ENCODE assay signal across 8 cellular contexts in the genomic region with DNA sequence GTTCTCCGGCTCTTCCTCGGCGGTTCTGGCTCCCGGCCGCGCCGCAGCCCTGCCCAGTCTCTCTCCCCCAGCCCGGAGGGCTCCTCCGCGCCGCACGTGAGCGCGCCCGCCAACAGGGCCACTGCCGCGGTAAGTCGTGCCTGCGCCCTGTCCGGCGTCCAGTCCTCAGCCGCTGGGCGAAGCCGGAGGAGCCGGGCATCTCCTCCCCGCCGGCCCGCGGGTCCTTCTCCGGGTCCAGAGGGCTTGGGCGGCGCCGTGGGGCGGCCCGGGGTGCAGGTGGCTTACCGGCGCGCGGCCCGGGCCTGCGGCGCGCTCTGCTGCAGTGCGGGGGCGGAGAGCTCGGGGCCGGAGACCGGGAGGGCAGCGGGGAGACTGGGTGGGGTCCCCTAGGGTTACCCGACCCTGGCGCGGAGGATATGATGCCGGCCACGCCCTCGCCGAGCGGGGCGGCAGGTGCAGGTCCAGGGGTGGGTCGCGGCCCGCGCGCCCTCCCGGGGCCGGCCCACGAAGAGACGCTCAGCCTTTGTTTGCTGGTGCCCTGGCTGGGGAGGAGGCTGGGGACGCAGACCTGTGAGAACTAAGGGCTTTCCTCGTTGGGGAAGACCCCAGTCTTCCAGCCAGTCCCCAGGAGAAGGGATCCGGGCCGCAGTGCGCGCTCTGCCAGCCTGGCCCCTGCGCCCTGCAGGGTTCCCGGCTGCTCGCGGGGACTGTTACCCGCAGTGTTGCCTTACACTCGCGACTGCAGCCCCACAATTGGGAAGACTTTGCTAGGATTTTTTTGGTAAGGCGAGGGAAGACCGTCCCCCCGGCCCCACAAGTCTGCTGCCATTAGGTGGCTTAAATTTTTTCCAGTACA. TPM values are rescaled to one million over a fixed set of nuclear protein-coding genes. Genes with fewer than 3 reads are reported as not detected.
DNase-seq lines count a peak whose midpoint lies in the region; ATAC-seq and TF ChIP-seq lines count a peak whose summit lies in the region.

A gene with protein sequence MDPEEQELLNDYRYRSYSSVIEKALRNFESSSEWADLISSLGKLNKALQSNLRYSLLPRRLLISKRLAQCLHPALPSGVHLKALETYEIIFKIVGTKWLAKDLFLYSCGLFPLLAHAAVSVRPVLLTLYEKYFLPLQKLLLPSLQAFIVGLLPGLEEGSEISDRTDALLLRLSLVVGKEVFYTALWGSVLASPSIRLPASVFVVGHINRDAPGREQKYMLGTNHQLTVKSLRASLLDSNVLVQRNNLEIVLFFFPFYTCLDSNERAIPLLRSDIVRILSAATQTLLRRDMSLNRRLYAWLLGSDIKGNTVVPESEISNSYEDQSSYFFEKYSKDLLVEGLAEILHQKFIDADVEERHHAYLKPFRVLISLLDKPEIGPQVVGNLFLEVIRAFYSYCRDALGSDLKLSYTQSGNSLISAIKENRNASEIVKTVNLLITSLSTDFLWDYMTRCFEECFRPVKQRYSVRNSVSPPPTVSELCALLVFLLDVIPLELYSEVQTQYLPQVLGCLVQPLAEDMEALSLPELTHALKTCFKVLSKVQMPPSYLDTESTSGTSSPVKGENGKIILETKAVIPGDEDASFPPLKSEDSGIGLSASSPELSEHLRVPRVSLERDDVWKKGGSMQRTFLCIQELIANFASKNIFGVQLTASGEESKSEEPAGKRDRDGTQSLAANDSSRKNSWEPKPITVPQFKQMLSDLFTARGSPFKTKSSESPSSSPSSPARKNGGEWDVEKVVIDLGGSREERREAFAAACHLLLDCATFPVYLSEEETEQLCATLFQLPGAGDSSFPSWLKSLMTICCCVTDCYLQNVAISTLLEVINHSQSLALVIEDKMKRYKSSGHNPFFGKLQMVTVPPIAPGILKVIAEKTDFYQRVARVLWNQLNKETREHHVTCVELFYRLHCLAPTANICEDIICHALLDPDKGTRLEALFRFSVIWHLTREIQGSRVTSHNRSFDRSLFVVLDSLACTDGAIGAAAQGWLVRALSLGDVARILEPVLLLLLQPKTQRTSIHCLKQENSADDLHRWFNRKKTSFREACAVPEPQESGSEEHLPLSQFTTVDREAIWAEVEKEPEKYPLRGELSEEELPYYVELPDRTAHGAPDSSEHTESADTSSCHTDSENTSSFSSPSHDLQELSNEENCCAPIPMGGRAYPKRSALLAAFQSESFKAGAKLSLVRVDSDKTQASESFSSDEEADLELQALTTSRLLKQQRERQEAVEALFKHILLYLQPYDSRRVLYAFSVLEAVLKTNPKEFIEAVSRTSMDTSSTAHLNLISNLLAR (N-terminal part only) (plus strand): TSS at position 10 of the 856 bp plus-strand sequence. CDS start 7,910 bp downstream, outside the sequence.

- H3K4me1 Mint-ChIP-seq in Calu3 (ENCODE audit: low read depth, unreplicated experiment): peaks cover 16% of the 10 kb centered on the region
- H3K4me1 Mint-ChIP-seq in T-helper 2 cell treated with Interferon-gamma antibody and Interleukin-4, amounts not matched to agents 5 μg/mL and 100 μg/mL, for 36 hours (ENCODE audit: low read depth): peaks cover 23% of the 10 kb centered on the region

- ATAC-seq in GM19468 (IDR thresholded peaks at IDR 0.05; ENCODE audit: extremely low read depth, unreplicated experiment) (peak; percentile 8), HG03571 (IDR thresholded peaks at IDR 0.05; ENCODE audit: unreplicated experiment) (peak; percentile 19)

- DNase-seq in Calu3 (no peak), mesenteric fat pad (ENCODE audit: low spot score) (no peak), GF-D8 (lab: John Stamatoyannopoulos, UW) (no peak)
- DNase-seq in T-helper 2 cell treated with Interferon-gamma antibody and Interleukin-4, amounts not matched to agents 5 μg/mL and 100 μg/mL, for 36 hours (ENCODE audit: low spot score): peak; percentile 49

- WGBS in ectodermal cell, 2 experiments: 1% methylated on average over 83 of the region's 83 CpGs

- H3K27me3 Mint-ChIP-seq in Calu3 (ENCODE audit: unreplicated experiment): no peaks in the 10 kb centered on the region
- peaks cover 11% of the 10 kb centered on the region for H3K27me3 Mint-ChIP-seq in T-helper 2 cell treated with Interferon-gamma antibody and Interleukin-4, amounts not matched to agents 5 μg/mL and 100 μg/mL, for 36 hours (ENCODE audit: low read depth)

- H3K9me3 ChIP-seq in ectodermal cell (ENCODE audit: control insufficient read depth, low read length): no peaks in the 10 kb centered on the region

- H3K4me3 Mint-ChIP-seq in Calu3 (ENCODE audit: low read depth, unreplicated experiment): peak within 1 kb of the TSS; percentile 71
- peak within 1 kb of the TSS; percentile 88 for H3K4me3 Mint-ChIP-seq in T-helper 2 cell treated with Interferon-gamma antibody and Interleukin-4, amounts not matched to agents 5 μg/mL and 100 μg/mL, for 36 hours

- BruUV-seq in Calu3 (replicated peaks; lab: Mats Ljungman, UMichigan): no TSS peak

- CTCF ChIA-PET in Calu3 (lab: Charles Lee): no interaction called here

- peak within 1 kb of the TSS; percentile 50 for H3K27ac Mint-ChIP-seq in Calu3 (ENCODE audit: unreplicated experiment)
- H3K27ac Mint-ChIP-seq in T-helper 2 cell treated with Interferon-gamma antibody and Interleukin-4, amounts not matched to agents 5 μg/mL and 100 μg/mL, for 36 hours: peak within 1 kb of the TSS; percentile 55

- no peak for TF ChIP-seq CTCF in Calu3 (IDR thresholded peaks at IDR 0.05; ENCODE audit: unreplicated experiment)
- no peak for TF ChIP-seq CTCF in subcutaneous adipose tissue (IDR thresholded peaks at IDR 0.05; ENCODE audit: low read depth)

- H3K27me3 ChIP-seq in ectodermal cell (ENCODE audit: control insufficient read depth, insufficient read depth, low read length, poor library complexity, severe bottlenecking): peaks cover 31% of the 10 kb centered on the region

- H3K4me3 ChIP-seq in ectodermal cell (ENCODE audit: insufficient read depth, low read depth, low read length): peak within 1 kb of the TSS; percentile 83

- intact Hi-C loops in Calu3 (cut with micrococcal nuclease; ENCODE audit: unreplicated experiment): loop anchor here (5.0 kb wide), 1 partner anchor 165 kb away; a partner anchor contains a TSS

- no peaks in the 10 kb centered on the region for H3K4me1 ChIP-seq in ectodermal cell (ENCODE audit: control insufficient read depth, insufficient read depth, low read length)

- H3K9me3 Mint-ChIP-seq in Calu3 (ENCODE audit: low read depth, unreplicated experiment): no peaks in the 10 kb centered on the region
- no peaks in the 10 kb centered on the region for H3K9me3 Mint-ChIP-seq in T-helper 2 cell treated with Interferon-gamma antibody and Interleukin-4, amounts not matched to agents 5 μg/mL and 100 μg/mL, for 36 hours

- peaks cover 31% of the 10 kb centered on the region for H3K36me3 Mint-ChIP-seq in Calu3 (ENCODE audit: insufficient read depth, unreplicated experiment)
- H3K36me3 Mint-ChIP-seq in T-helper 2 cell treated with Interferon-gamma antibody and Interleukin-4, amounts not matched to agents 5 μg/mL and 100 μg/mL, for 36 hours (ENCODE audit: low read depth): peaks cover 8% of the 10 kb centered on the region

- H3K36me3 ChIP-seq in ectodermal cell (ENCODE audit: control insufficient read depth, insufficient read depth, low read length): no peaks in the 10 kb centered on the region

- peak within 1 kb of the TSS; percentile 63 for H3K27ac ChIP-seq in ectodermal cell (ENCODE audit: insufficient read depth, low read depth, low read length, poor library complexity, severe bottlenecking)

RNA-seq across cellular contexts. Expression of the gene that starts here (rescaled TPM):
- total RNA-seq in Calu3 (2022) (7.1 and 10.3 TPM in 2 replicates), mesenteric fat pad (19.6 TPM), subcutaneous adipose tissue (10 to 100 TPM in 3 of 4 donors, 1 to 10 TPM in 1; 8.3 to 31.1 (median 16.7) TPM)
- polyA plus RNA-seq in ectodermal cell (2013, experiment 1 of 4): 9.4 TPM
- polyA plus RNA-seq in ectodermal cell (2013, experiment 2 of 4): 11.6 TPM
- 7.6 TPM for polyA plus RNA-seq in ectodermal cell (2013, experiment 3 of 4)
- polyA plus RNA-seq in ectodermal cell (2013, experiment 4 of 4): 8.2 TPM
